Comparison of ENCODE assay signal across 1 cellular context in genomic region chr4:120454788-120455187, GRCh38.
TF ChIP-seq lines count a peak whose summit lies in the region.

No MANE protein-coding gene starts in this region.

TF ChIP-seq in GM23338, 12 proteins besides CTCF, POLR2A, EP300 and RAD21 (continued from another document):
- TF ChIP-seq ZNF462 (CRISPR knock-in tag; IDR thresholded peaks at IDR 0.05), result no peak
- TF ChIP-seq EZH2phosphoT487 (IDR thresholded peaks at IDR 0.05; ENCODE audit: unreplicated experiment), result no peak
- TF ChIP-seq ZNF331 (CRISPR knock-in tag; IDR thresholded peaks at IDR 0.05; ENCODE audit: low read depth), result no peak
- TF ChIP-seq REST (IDR thresholded peaks at IDR 0.05; ENCODE audit: unreplicated experiment), result no peak
- TF ChIP-seq ZNF114 (CRISPR knock-in tag; IDR thresholded peaks at IDR 0.05), result no peak
- no peak for TF ChIP-seq STAT1 (IDR thresholded peaks at IDR 0.05; ENCODE audit: unreplicated experiment)
TF ChIP-seq in GM23338: peak in this region for 0.
